ENCODE assay signal across 16 cellular contexts in the genomic region with DNA sequence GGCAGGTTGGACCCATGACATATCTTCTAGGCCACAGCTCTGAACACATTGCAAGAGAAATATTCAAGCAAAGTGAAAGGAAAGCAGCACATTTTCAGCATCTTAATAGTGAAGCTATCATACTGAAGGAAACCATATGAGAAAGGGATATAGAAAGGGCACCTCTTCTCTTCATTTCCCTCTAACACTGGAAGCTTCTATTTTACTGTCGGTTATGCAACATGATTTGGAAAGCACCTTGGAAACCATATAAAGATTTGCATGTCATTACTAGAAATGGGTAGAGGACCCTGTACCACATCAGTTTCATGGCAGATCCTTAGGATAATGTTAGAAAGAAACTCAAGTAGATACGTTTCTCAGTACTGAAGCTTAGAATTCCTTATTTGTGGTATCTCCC.
"Had no signal": no experiment of that assay in that cellular context is flagged by ENCODE, and none has a peak within 500 bp of the region (broad histone marks: within the 10 kb centered on the region; RNA-seq: fewer than 3 reads in every experiment).

No MANE protein-coding gene starts in this region.

- DNase-seq: KBM-7, MG63, NCI-H1092 treated with DMSO at 0.1 percent for 48 hours, NCI-H1436, NCI-H187, NCI-H2029, NCI-H2081 treated with DMSO at 0.1 percent for 48 hours, NCI-H2171, NCI-H345, NCI-H446 treated with DMSO at 0.1 percent for 48 hours, NCI-H510A treated with DMSO at 0.1 percent for 48 hours, NCI-H69, NCI-H774, Right ventricle myocardium superior, RPMI8226, SIG-M5 had no signal
